Comparison of ENCODE assay signal across 9 cellular contexts in genomic region chr1:154977762-154978161, GRCh38. TPM values are rescaled to one million over a fixed set of nuclear protein-coding genes. Genes with fewer than 3 reads are reported as not detected.
"Had no signal": no experiment of that assay in that cellular context is flagged by ENCODE, and none has a peak within 500 bp of the region (broad histone marks: within the 10 kb centered on the region; RNA-seq: fewer than 3 reads in every experiment).

No MANE protein-coding gene starts in this region.

RNA-seq across cellular contexts. Expression of gene LENEP, which starts 15.6 kb away (rescaled TPM):
- total RNA-seq: aorta, breast epithelium, left ventricle myocardium inferior, mucosa of gallbladder, osteocyte, psoas muscle, vagina had no signal
- polyA plus RNA-seq: aorta, neural cell, psoas muscle, small intestine had no signal
